Comparison of ENCODE assay signal across 19 cellular contexts in genomic region chr2:119490653-119491195, GRCh38. TPM values are rescaled to one million over a fixed set of nuclear protein-coding genes. Genes with fewer than 3 reads are reported as not detected.
DNase-seq lines count a peak whose midpoint lies in the region; ATAC-seq and TF ChIP-seq lines count a peak whose summit lies in the region.
"Had no signal": no experiment of that assay in that cellular context is flagged by ENCODE, and none has a peak within 500 bp of the region (broad histone marks: within the 10 kb centered on the region; RNA-seq: fewer than 3 reads in every experiment).

No MANE protein-coding gene starts in this region.

- H3K4me2 ChIP-seq in PC-9 (no peak overlapping the region), hepatocyte (no peak overlapping the region), neuronal stem cell (ENCODE audit: insufficient read depth, low read length, poor library complexity, severe bottlenecking) (no peak overlapping the region)

- no peaks in the 10 kb centered on the region for H3K79me1 ChIP-seq in neuronal stem cell (ENCODE audit: low read depth, low read length)

- H3K4ac ChIP-seq in neuronal stem cell (ENCODE audit: low read length): no peak overlapping the region

- H4K20me1 ChIP-seq in PC-9 (ENCODE audit: insufficient read depth) (no peaks in the 10 kb centered on the region), hepatocyte (ENCODE audit: insufficient read depth, poor library complexity, severe bottlenecking) (no peaks in the 10 kb centered on the region)

- H3K14ac ChIP-seq in neuronal stem cell (ENCODE audit: low read length): no peak overlapping the region

- H2AK5ac ChIP-seq in neuronal stem cell (ENCODE audit: low read depth, low read length): no peak overlapping the region

- WGBS in hepatocyte (ENCODE audit: low lambda C conversion rate, missing lambda C conversion rate): 79% methylated on average over 7 of the region's 7 CpGs
- WGBS in neuronal stem cell (ENCODE audit: extremely low coverage in 2 of 2, insufficient read length in 2 of 2, insufficient replicate concordance in 1 of 2), 2 donors: no CpG with 5 or more reads among the region's 7 CpGs

- H3F3A ChIP-seq in PC-9 (ENCODE audit: insufficient read depth, low read depth): peaks cover 16% of the 10 kb centered on the region

- H3K18ac ChIP-seq in neuronal stem cell (ENCODE audit: low read length): no peak overlapping the region

- H2AFZ ChIP-seq in PC-9 (no peak overlapping the region), hepatocyte (no peak overlapping the region), neuronal stem cell (ENCODE audit: low read length) (no peak overlapping the region)

- H2BK120ac ChIP-seq in neuronal stem cell (ENCODE audit: low read depth, low read length): no peak overlapping the region

- no peak for TF ChIP-seq CTCF in PC-9 (conservative IDR thresholded peaks at IDR 0.05)
- no peak for TF ChIP-seq CTCF in hepatocyte (IDR thresholded peaks at IDR 0.05; ENCODE audit: poor library complexity)
- no peak for TF ChIP-seq CTCF in ascending aorta (IDR thresholded peaks at IDR 0.05)

- CTCF ChIA-PET in PC-9 (lab: Charles Lee): no interaction called here

- H3K9me2 ChIP-seq in PC-9 (ENCODE audit: insufficient read depth): no peaks in the 10 kb centered on the region; the same call in 1 of the 2 replicates
- no peaks in the 10 kb centered on the region for H3K9me2 ChIP-seq in hepatocyte (replicated peaks; ENCODE audit: insufficient read depth)

- H3K9me3 ChIP-seq in PC-9 (ENCODE audit: insufficient read depth, low read depth): no peaks in the 10 kb centered on the region
- no peaks in the 10 kb centered on the region for H3K9me3 ChIP-seq in hepatocyte (ENCODE audit: low read depth)
- no peaks in the 10 kb centered on the region for H3K9me3 ChIP-seq in neuronal stem cell (replicated peaks in 1 of 2; ENCODE audit: control insufficient read depth in 2 of 2, insufficient read depth in 1 of 2, low read depth in 1 of 2, low read length in 2 of 2)
- H3K9me3 ChIP-seq in ascending aorta: no peaks in the 10 kb centered on the region
- H3K9me3 ChIP-seq: sigmoid colon had no signal

- H3K4me3 ChIP-seq in PC-9 (no peak overlapping the region), hepatocyte (no peak overlapping the region), neuronal stem cell (ENCODE audit: low read length in 2 of 2) (no peak overlapping the region), ascending aorta (no peak overlapping the region)
- H3K4me3 ChIP-seq: sigmoid colon had no signal

- H3K27me3 ChIP-seq in PC-9 (ENCODE audit: insufficient read depth, low read depth) (no peaks in the 10 kb centered on the region), hepatocyte (no peaks in the 10 kb centered on the region), neuronal stem cell (ENCODE audit: control insufficient read depth in 3 of 3, insufficient read depth in 3 of 3, low read depth in 1 of 3, low read length in 3 of 3) (peaks cover 0 to 36% (median 0%) of the 10 kb centered on the region in 3 experiments), ascending aorta (no peaks in the 10 kb centered on the region)
- H3K27me3 ChIP-seq: sigmoid colon had no signal

- H3K9ac ChIP-seq in neuronal stem cell (ENCODE audit: low read depth, low read length, poor library complexity): peak overlapping the region; percentile 13

- H3K4me1 ChIP-seq in PC-9 (replicated peaks; ENCODE audit: insufficient read depth) (peaks cover 34% of the 10 kb centered on the region), hepatocyte (ENCODE audit: insufficient read depth) (peaks cover 51% of the 10 kb centered on the region), neuronal stem cell (ENCODE audit: control insufficient read depth in 2 of 2, insufficient read depth in 1 of 2, low read depth in 1 of 2, low read length in 2 of 2) (peaks cover 0 to 9% of the 10 kb centered on the region in 2 donors), ascending aorta (peaks cover 10 to 12% of the 10 kb centered on the region in 2 donors)

- no peak for ATAC-seq in activated CD4-positive, CD25-positive, alpha-beta regulatory T cell treated with anti-CD3 and anti-CD28 coated beads, Interleukin-2, amount 50 U/mL, for 24 hours

- no TSS peak for BruUV-seq in PC-9 (replicated peaks; lab: Mats Ljungman, UMichigan)

- intact Hi-C loops in PC-9 (cut with micrococcal nuclease; ENCODE audit: unreplicated experiment) (loop anchor here (5.0 to 10.0 kb wide), 2 partner anchors 157 to 184 kb away; partner anchors contain the start of gene TMEM177), ascending aorta (cut with DNase I) (no loop called here)

- H4K91ac ChIP-seq in neuronal stem cell (ENCODE audit: low read depth, low read length, poor library complexity): no peak overlapping the region

- POLR2A ChIA-PET in PC-9 (lab: Charles Lee; ENCODE audit: unreplicated experiment): no interaction called here

- H3K27ac ChIP-seq in PC-9 (peak overlapping the region; percentile 83; the same call in 1 of the 2 replicates), hepatocyte (peak overlapping the region; percentile 94), neuronal stem cell (replicated peaks; ENCODE audit: low read length) (no peak overlapping the region), ascending aorta (no peak overlapping the region)

- DNase-seq in Caki2 (ENCODE audit: low read depth) (peak; percentile 38), PC-9 (no peak), hepatocyte (ENCODE audit: low spot score) (peak; percentile 20), neuronal stem cell (ENCODE audit: low spot score) (no peak), NOMO-1 (lab: John Stamatoyannopoulos, UW; ENCODE audit: unreplicated experiment in 2 of 2) (no peak), ascending aorta (ENCODE audit: low spot score in 2 of 2) (no peak), activated gamma-delta T cell treated with Interleukin-2 at 50 U/mL for 16 hours (no peak)
- DNase-seq: activated CD4-positive, CD25-positive, alpha-beta regulatory T cell treated with anti-CD3 and anti-CD28 coated beads, Interleukin-2, amount 50 U/mL, for 72 hours; activated CD8-positive, alpha-beta memory T cell treated with anti-CD3 and anti-CD28 coated beads, Interleukin-2, amount 50 U/mL, for 4 hours; CD8-positive, alpha-beta memory T cell; KBM-7; NCI-H2029 treated with DMSO at 0.1 percent for 48 hours; NCI-H526; OCI-M1; sigmoid colon; stimulated activated CD4-positive, alpha-beta T cell treated with anti-CD3 and anti-CD28 coated beads, Interleukin-1b, Interleukin-23, amount 100 ng/mL, for 48 hours had no signal

- in situ Hi-C loops in Caki2 (cut with HindIII; ENCODE audit: low pct_unique_long_range_greater_than_20kb, low sequenced_read_pairs): no loop called here

- no peaks in the 10 kb centered on the region for H3K79me2 ChIP-seq in PC-9 (ENCODE audit: low read depth)
- H3K79me2 ChIP-seq in hepatocyte: no peaks in the 10 kb centered on the region

- no peak overlapping the region for H2BK5ac ChIP-seq in neuronal stem cell (ENCODE audit: low read length)

- H3K23ac ChIP-seq in neuronal stem cell (ENCODE audit: low read depth, low read length, poor library complexity): no peak overlapping the region

- no peak overlapping the region for H2BK12ac ChIP-seq in neuronal stem cell (ENCODE audit: low read length)

- H3K36me3 ChIP-seq in PC-9 (ENCODE audit: low read depth) (no peaks in the 10 kb centered on the region), hepatocyte (replicated peaks; ENCODE audit: insufficient read depth, low read depth) (no peaks in the 10 kb centered on the region), neuronal stem cell (replicated peaks in 1 of 2; ENCODE audit: control insufficient read depth in 2 of 2, insufficient read depth in 2 of 2, low read length in 2 of 2) (no peaks in the 10 kb centered on the region), ascending aorta (no peaks in the 10 kb centered on the region)
- H3K36me3 ChIP-seq: sigmoid colon had no signal

- no peak overlapping the region for H4K8ac ChIP-seq in neuronal stem cell (ENCODE audit: low read depth, low read length)

- no peak overlapping the region for H2BK15ac ChIP-seq in neuronal stem cell (ENCODE audit: low read length)

RNA-seq across cellular contexts. Expression of gene SCTR, which starts 33.6 kb away (rescaled TPM):
- total RNA-seq in Caki2 (2014; rRNA removed; shearing (Covaris generic); ENCODE audit: low replicate concordance): not detected in 2 replicates
- not detected in 2 replicates for total RNA-seq in PC-9 (2021)
- total RNA-seq in hepatocyte: 1.7 and 2.4 TPM in 2 replicates
- 4.3 and 4.9 TPM in 2 replicates for polyA plus RNA-seq in hepatocyte
- polyA plus RNA-seq in neuronal stem cell (2013, experiment 1 of 2): not detected
- polyA plus RNA-seq in neuronal stem cell (2013, experiment 2 of 2): not detected
- total RNA-seq in ascending aorta: not detected
- total RNA-seq: CD8-positive, alpha-beta memory T cell; glomerular endothelial cell; sigmoid colon had no signal
- polyA plus RNA-seq: CD8-positive, alpha-beta memory T cell had no signal

RNA-seq across cellular contexts. Expression of gene CFAP221, which starts 53.5 kb away (rescaled TPM):
- total RNA-seq in Caki2 (2014; rRNA removed; shearing (Covaris generic); ENCODE audit: low replicate concordance): 1.6 and 2.4 TPM in 2 replicates
- total RNA-seq in PC-9 (2021): not detected in 2 replicates
- total RNA-seq in hepatocyte: 3.4 and 8.1 TPM in 2 replicates
- polyA plus RNA-seq in hepatocyte: 3.3 and 3.5 TPM in 2 replicates
- 2.2 TPM for polyA plus RNA-seq in neuronal stem cell (2013, experiment 1 of 2)
- polyA plus RNA-seq in neuronal stem cell (2013, experiment 2 of 2): 2.8 TPM
- total RNA-seq in ascending aorta: not detected
- total RNA-seq: CD8-positive, alpha-beta memory T cell; sigmoid colon had no signal
- polyA plus RNA-seq: CD8-positive, alpha-beta memory T cell had no signal

RNA-seq across cellular contexts. Expression of gene TMEM37, which starts 59.1 kb away (rescaled TPM):
- 0.10 and 3.5 TPM in 2 replicates for total RNA-seq in Caki2 (2014; rRNA removed; shearing (Covaris generic); ENCODE audit: low replicate concordance)
- 1.2 TPM in 2 replicates for total RNA-seq in PC-9 (2021)
- total RNA-seq in hepatocyte: 52.6 TPM in 2 replicates
- 89.9 and 123 TPM in 2 replicates for polyA plus RNA-seq in hepatocyte
- polyA plus RNA-seq in neuronal stem cell (2013, experiment 1 of 2): 0.71 TPM
- polyA plus RNA-seq in neuronal stem cell (2013, experiment 2 of 2): 0.58 TPM
- 2.3 TPM for total RNA-seq in ascending aorta
- total RNA-seq: CD8-positive, alpha-beta memory T cell had no signal
- polyA plus RNA-seq: CD8-positive, alpha-beta memory T cell; neural cell had no signal

Comparison
In these comparisons a context has a peak if more than half of its experiments do, and no peak if none do; other contexts are left out.
1. DNase-seq: peak in Caki2 (single experiment) and hepatocyte (single experiment); none in PC-9 (0 of 2), neuronal stem cell (single experiment), NOMO-1 (0 of 2), ascending aorta (0 of 2) and activated gamma-delta T cell treated with Interleukin-2 at 50 U/mL for 16 hours (single experiment).
2. H3K27ac ChIP-seq: peak in PC-9 (single experiment) and hepatocyte (single experiment); none in neuronal stem cell (single experiment) and ascending aorta (0 of 2).
3. RNA of gene TMEM37, which starts 59.1 kb away (total RNA-seq): 52.6 TPM in hepatocyte; 2.3 TPM in ascending aorta (single experiment), 1.2 TPM in PC-9 and 0.10 to 3.5 TPM in Caki2; every median in the first group is over 10 times any median in the second.